In genomic region chr2:177714704-177715103, GRCh38 we compare ENCODE assay signal across 23 cellular contexts.
"Had no signal": no experiment of that assay in that cellular context is flagged by ENCODE, and none has a peak within 500 bp of the region (broad histone marks: within the 10 kb centered on the region; RNA-seq: fewer than 3 reads in every experiment).

No MANE protein-coding gene starts in this region.

- H3K27ac Mint-ChIP-seq: activated B cell treated with CpG ODN at 0.5 μM for 24 hours; activated CD4-positive, alpha-beta T cell treated with anti-CD3 and anti-CD28 coated beads for 36 hours; activated naive CD8-positive, alpha-beta T cell treated with anti-CD3 and anti-CD28 coated beads for 36 hours; activated T-cell treated with anti-CD3 and anti-CD28 coated beads, Interleukin-2, amount 50 U/mL, for 24 hours; activated T-helper 2 cell treated with anti-CD3 and anti-CD28 coated beads, Interferon-gamma antibody, Interleukin-2, Interleukin-4, amounts not matched to agents 10 μg/mL and 5 μg/mL and 100 μg/mL, durations not matched to agents 14 hours and 24 hours and 36 hours; immature natural killer cell; natural killer cell treated with Interleukin-12 subunit alpha and Interleukin-12 subunit beta and Interleukin-15 and Interleukin-18, amount 100 ng/mL, for 72 hours; stimulated activated naive B cell treated with anti-CD40 and anti-IgM and Interleukin-4, amounts not matched to agents 10 μg/mL and 1 μg/mL and 100 μg/mL, for 72 hours had no signal

- H3K4me1 ChIP-seq: upper lobe of left lung had no signal

- H3K4me3 Mint-ChIP-seq: activated B cell treated with CpG ODN at 0.5 μM for 24 hours; activated CD4-positive, alpha-beta T cell treated with anti-CD3 and anti-CD28 coated beads for 36 hours; activated naive CD8-positive, alpha-beta T cell treated with anti-CD3 and anti-CD28 coated beads for 36 hours; activated T-cell treated with anti-CD3 and anti-CD28 coated beads, Interleukin-2, amount 50 U/mL, for 24 hours; immature natural killer cell; natural killer cell treated with Interleukin-12 subunit alpha and Interleukin-12 subunit beta and Interleukin-15 and Interleukin-18, amount 100 ng/mL, for 72 hours; stimulated activated naive B cell treated with anti-CD40 and anti-IgM and Interleukin-4, amounts not matched to agents 10 μg/mL and 1 μg/mL and 100 μg/mL, for 72 hours had no signal

- H3K36me3 Mint-ChIP-seq: activated naive CD8-positive, alpha-beta T cell treated with anti-CD3 and anti-CD28 coated beads for 36 hours; immature natural killer cell; natural killer cell treated with Interleukin-12 subunit alpha and Interleukin-12 subunit beta and Interleukin-15 and Interleukin-18, amount 100 ng/mL, for 72 hours; stimulated activated naive B cell treated with anti-CD40 and anti-IgM and Interleukin-4, amounts not matched to agents 10 μg/mL and 1 μg/mL and 100 μg/mL, for 72 hours had no signal

- H3K27ac ChIP-seq: sigmoid colon, upper lobe of left lung had no signal

- H3K36me3 ChIP-seq: sigmoid colon, upper lobe of left lung had no signal

- H3K4me3 ChIP-seq: sigmoid colon, smooth muscle cell, upper lobe of left lung had no signal

- H3K9me3 ChIP-seq: sigmoid colon, upper lobe of left lung had no signal

- H3K9me3 Mint-ChIP-seq: activated B cell treated with CpG ODN at 0.5 μM for 24 hours; activated naive CD8-positive, alpha-beta T cell treated with anti-CD3 and anti-CD28 coated beads for 36 hours; activated T-cell treated with anti-CD3 and anti-CD28 coated beads, Interleukin-2, amount 50 U/mL, for 24 hours; activated T-helper 2 cell treated with anti-CD3 and anti-CD28 coated beads, Interferon-gamma antibody, Interleukin-2, Interleukin-4, amounts not matched to agents 10 μg/mL and 5 μg/mL and 100 μg/mL, durations not matched to agents 14 hours and 24 hours and 36 hours; immature natural killer cell; natural killer cell treated with Interleukin-12 subunit alpha and Interleukin-12 subunit beta and Interleukin-15 and Interleukin-18, amount 100 ng/mL, for 72 hours; stimulated activated naive B cell treated with anti-CD40 and anti-IgM and Interleukin-4, amounts not matched to agents 10 μg/mL and 1 μg/mL and 100 μg/mL, for 72 hours had no signal

- H3K4me1 Mint-ChIP-seq: activated B cell treated with CpG ODN at 0.5 μM for 24 hours; activated CD4-positive, alpha-beta T cell treated with anti-CD3 and anti-CD28 coated beads for 36 hours; activated naive CD8-positive, alpha-beta T cell treated with anti-CD3 and anti-CD28 coated beads for 36 hours; immature natural killer cell; stimulated activated naive B cell treated with anti-CD40 and anti-IgM and Interleukin-4, amounts not matched to agents 10 μg/mL and 1 μg/mL and 100 μg/mL, for 72 hours had no signal

- H3K4me2 ChIP-seq: smooth muscle cell had no signal

- DNase-seq: activated B cell treated with CpG ODN at 0.5 μM for 24 hours; activated CD4-positive, alpha-beta T cell treated with anti-CD3 and anti-CD28 coated beads for 36 hours; activated CD4-positive, alpha-beta T cell treated with anti-CD3 and anti-CD28 coated beads, Interleukin-2, amount 50 U/mL, for 4 hours; activated CD8-positive, alpha-beta memory T cell treated with anti-CD3 and anti-CD28 coated beads for 24 hours; activated CD8-positive, alpha-beta memory T cell treated with anti-CD3 and anti-CD28 coated beads, Interleukin-2, amount 50 U/mL, for 4 hours; activated naive CD4-positive, alpha-beta T cell treated with Interleukin-2 at 50 U/mL for 16 hours; activated naive CD8-positive, alpha-beta T cell treated with anti-CD3 and anti-CD28 coated beads for 36 hours; activated T-cell treated with anti-CD3 and anti-CD28 coated beads, Interleukin-2, amount 50 U/mL, for 24 hours; amniotic stem cell; cerebellar nuclear complex; cortex of kidney; immature natural killer cell; kidney glomerular epithelial cell; left ventricle myocardium superior; sigmoid colon; stimulated activated CD4-positive, alpha-beta T cell treated with anti-CD3 and anti-CD28 coated beads, Interleukin-15, amount 100 ng/mL, for 24 hours; stimulated activated CD8-positive, alpha-beta memory T cell treated with anti-CD3 and anti-CD28 coated beads, Interleukin-4, amount 100 ng/mL, for 48 hours; stimulated activated naive B cell treated with anti-CD40 and anti-IgM and Interleukin-4, amounts not matched to agents 10 μg/mL and 1 μg/mL and 100 μg/mL, for 72 hours; T-helper 1 cell; upper lobe of left lung had no signal

- H3K27me3 ChIP-seq: sigmoid colon, upper lobe of left lung had no signal

- ATAC-seq: activated CD4-positive, alpha-beta T cell treated with anti-CD3 and anti-CD28 coated beads for 36 hours; left ventricle myocardium superior; natural killer cell treated with Interleukin-12 subunit alpha and Interleukin-12 subunit beta and Interleukin-15 and Interleukin-18, amount 100 ng/mL, for 72 hours; stimulated activated naive B cell treated with anti-CD40 and anti-IgM and Interleukin-4, amounts not matched to agents 10 μg/mL and 1 μg/mL and 100 μg/mL, for 72 hours had no signal

- H3K27me3 Mint-ChIP-seq: activated CD4-positive, alpha-beta T cell treated with anti-CD3 and anti-CD28 coated beads for 36 hours; stimulated activated naive B cell treated with anti-CD40 and anti-IgM and Interleukin-4, amounts not matched to agents 10 μg/mL and 1 μg/mL and 100 μg/mL, for 72 hours had no signal
